In the genomic region with DNA sequence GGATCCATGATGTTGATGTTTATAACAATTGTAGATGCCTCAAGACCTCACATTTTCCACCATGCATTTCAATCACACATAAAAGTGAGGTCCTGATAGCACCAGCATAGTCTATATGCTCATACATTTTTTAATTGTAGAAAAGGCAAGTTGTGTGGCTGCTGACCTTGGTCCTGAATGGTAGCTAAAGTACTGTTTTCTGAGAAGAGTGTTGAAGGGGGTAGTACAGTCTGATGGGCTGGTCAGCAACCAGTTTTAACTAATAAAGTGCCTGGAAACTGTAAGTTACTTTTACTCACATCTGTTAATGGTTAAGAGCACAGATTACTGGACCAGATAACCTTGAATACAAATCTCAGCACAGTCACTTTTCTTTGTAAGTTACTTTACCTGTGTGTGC, we compare ENCODE assay signal across 1 cellular context.
TF ChIP-seq lines count a peak whose summit lies in the region.

No MANE protein-coding gene starts in this region.

TF ChIP-seq in K562, 482 proteins besides CTCF, POLR2A, EP300 and RAD21 (continued from another document):
- no peak for TF ChIP-seq MTF1 (CRISPR knock-in tag; IDR thresholded peaks at IDR 0.05; ENCODE audit: borderline replicate concordance)
- TF ChIP-seq, protein P1, sequence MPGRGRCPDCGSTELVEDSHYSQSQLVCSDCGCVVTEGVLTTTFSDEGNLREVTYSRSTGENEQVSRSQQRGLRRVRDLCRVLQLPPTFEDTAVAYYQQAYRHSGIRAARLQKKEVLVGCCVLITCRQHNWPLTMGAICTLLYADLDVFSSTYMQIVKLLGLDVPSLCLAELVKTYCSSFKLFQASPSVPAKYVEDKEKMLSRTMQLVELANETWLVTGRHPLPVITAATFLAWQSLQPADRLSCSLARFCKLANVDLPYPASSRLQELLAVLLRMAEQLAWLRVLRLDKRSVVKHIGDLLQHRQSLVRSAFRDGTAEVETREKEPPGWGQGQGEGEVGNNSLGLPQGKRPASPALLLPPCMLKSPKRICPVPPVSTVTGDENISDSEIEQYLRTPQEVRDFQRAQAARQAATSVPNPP (IDR thresholded peaks at IDR 0.05; ENCODE audit: borderline replicate concordance, insufficient read depth, insufficient read length): no peak
- TF ChIP-seq, protein P2, sequence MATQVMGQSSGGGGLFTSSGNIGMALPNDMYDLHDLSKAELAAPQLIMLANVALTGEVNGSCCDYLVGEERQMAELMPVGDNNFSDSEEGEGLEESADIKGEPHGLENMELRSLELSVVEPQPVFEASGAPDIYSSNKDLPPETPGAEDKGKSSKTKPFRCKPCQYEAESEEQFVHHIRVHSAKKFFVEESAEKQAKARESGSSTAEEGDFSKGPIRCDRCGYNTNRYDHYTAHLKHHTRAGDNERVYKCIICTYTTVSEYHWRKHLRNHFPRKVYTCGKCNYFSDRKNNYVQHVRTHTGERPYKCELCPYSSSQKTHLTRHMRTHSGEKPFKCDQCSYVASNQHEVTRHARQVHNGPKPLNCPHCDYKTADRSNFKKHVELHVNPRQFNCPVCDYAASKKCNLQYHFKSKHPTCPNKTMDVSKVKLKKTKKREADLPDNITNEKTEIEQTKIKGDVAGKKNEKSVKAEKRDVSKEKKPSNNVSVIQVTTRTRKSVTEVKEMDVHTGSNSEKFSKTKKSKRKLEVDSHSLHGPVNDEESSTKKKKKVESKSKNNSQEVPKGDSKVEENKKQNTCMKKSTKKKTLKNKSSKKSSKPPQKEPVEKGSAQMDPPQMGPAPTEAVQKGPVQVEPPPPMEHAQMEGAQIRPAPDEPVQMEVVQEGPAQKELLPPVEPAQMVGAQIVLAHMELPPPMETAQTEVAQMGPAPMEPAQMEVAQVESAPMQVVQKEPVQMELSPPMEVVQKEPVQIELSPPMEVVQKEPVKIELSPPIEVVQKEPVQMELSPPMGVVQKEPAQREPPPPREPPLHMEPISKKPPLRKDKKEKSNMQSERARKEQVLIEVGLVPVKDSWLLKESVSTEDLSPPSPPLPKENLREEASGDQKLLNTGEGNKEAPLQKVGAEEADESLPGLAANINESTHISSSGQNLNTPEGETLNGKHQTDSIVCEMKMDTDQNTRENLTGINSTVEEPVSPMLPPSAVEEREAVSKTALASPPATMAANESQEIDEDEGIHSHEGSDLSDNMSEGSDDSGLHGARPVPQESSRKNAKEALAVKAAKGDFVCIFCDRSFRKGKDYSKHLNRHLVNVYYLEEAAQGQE (CRISPR knock-in tag; IDR thresholded peaks at IDR 0.05; ENCODE audit: low read depth): peak; percentile 91
- TF ChIP-seq FOXJ3 (CRISPR knock-in tag; IDR thresholded peaks at IDR 0.05): no peak
- TF ChIP-seq ZNF699 (CRISPR knock-in tag; IDR thresholded peaks at IDR 0.05; ENCODE audit: insufficient replicate concordance): no peak
- TF ChIP-seq ZNF197 (CRISPR knock-in tag; IDR thresholded peaks at IDR 0.05; ENCODE audit: low read depth): 0 out of 2 replicates have a peak, but pooled peaks have one; percentile 36
